ENCODE assay signal across 9 cellular contexts in the genomic region with DNA sequence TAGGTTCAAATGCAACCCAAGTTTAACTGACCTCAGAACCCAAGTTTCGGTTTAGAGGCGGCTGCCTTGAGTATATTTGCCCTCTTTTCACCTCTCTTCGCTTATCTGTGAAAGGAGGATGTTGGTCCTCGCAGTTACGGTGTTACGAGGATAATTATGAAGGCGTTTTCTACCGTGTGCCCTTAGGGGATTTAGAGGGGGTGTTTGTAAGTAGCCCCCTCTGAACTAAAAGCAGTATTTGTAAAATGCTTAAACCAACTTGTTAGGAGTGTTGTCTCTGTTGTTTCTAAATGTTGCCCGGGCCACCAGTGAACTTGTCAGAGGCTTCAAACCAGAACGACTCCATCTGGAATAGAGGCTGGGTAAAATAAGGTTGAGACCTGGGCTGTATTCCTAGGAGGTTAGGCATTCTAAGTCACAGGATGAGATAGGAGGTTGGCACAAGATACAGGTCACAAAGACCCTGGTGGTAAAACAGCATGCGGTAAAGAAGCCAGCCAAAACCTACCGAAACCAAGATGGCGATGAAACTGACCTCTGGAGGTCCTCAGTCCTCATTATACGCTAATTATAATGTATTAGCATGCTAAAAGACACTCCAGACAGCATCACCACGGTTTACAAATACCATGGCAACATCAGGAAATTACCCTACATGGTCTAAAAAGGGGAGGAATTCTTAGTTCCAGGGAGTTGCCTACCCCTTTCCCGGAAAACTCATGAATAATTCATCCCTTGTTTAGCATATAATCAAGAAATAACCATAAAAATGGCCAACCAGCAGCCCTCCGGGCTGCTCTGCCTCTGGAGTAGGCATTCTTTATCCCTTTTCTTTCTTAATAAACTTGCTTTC. TPM values are rescaled to one million over a fixed set of nuclear protein-coding genes. Genes with fewer than 3 reads are reported as not detected.
DNase-seq lines count a peak whose midpoint lies in the region; ATAC-seq and TF ChIP-seq lines count a peak whose summit lies in the region.
"Had no signal": no experiment of that assay in that cellular context is flagged by ENCODE, and none has a peak within 500 bp of the region (broad histone marks: within the 10 kb centered on the region; RNA-seq: fewer than 3 reads in every experiment).

No MANE protein-coding gene starts in this region.

- TF ChIP-seq CTCF in PC-9 (conservative IDR thresholded peaks at IDR 0.05): 0 out of 2 replicates have a peak, but pooled peaks have one; percentile 8
- no peak for TF ChIP-seq CTCF in fibroblast of mammary gland (conservative IDR thresholded peaks at IDR 0.05; ENCODE audit: control insufficient read depth, insufficient read depth, low read depth, low read length)
- TF ChIP-seq CTCF in prostate gland (IDR thresholded peaks at IDR 0.05): no peak

- H3K9me2 ChIP-seq in PC-9 (ENCODE audit: insufficient read depth): no peaks in the 10 kb centered on the region

- peak overlapping the region; percentile 90 for H3K27ac Mint-ChIP-seq in activated CD4-positive, alpha-beta T cell treated with anti-CD3 and anti-CD28 coated beads for 36 hours

- H3K27me3 Mint-ChIP-seq in activated CD4-positive, alpha-beta T cell treated with anti-CD3 and anti-CD28 coated beads for 36 hours: peaks cover 5% of the 10 kb centered on the region

- peak overlapping the region; percentile 89 for H3K4me2 ChIP-seq in PC-9

- 0 out of 2 replicates have a peak, but pooled peaks cover 8% of the 10 kb centered on the region for H3K36me3 ChIP-seq in PC-9 (ENCODE audit: low read depth)
- H3K36me3 ChIP-seq in prostate gland: no peaks in the 10 kb centered on the region

- DNase-seq in activated CD4-positive, alpha-beta T cell treated with anti-CD3 and anti-CD28 coated beads for 36 hours: no peak
- DNase-seq in activated CD4-positive, alpha-beta T cell treated with anti-CD3 and anti-CD28 coated beads, Interleukin-2, amount 50 U/mL, for 4 hours: no peak
- no peak for DNase-seq in PC-9
- DNase-seq in fibroblast of mammary gland (ENCODE audit: low read depth): no peak
- no peak for DNase-seq in prostate gland (ENCODE audit: low spot score)
- DNase-seq in anterior cingulate cortex (lab: John Stamatoyannopoulos, UW): no peak
- no peak for DNase-seq in NCI-H446 treated with DMSO at 0.1 percent for 48 hours (lab: John Stamatoyannopoulos, UW)

- peaks cover 11% of the 10 kb centered on the region for H3K4me1 Mint-ChIP-seq in activated CD4-positive, alpha-beta T cell treated with anti-CD3 and anti-CD28 coated beads for 36 hours

- POLR2A ChIA-PET in activated CD4-positive, alpha-beta T cell treated with anti-CD3 and anti-CD28 coated beads for 36 hours (lab: Charles Lee): interaction anchor here (1.1 kb wide), 1 partner anchor 88 kb away, joined by 6 read pairs; no protein-coding TSS in a partner anchor
- POLR2A ChIA-PET in PC-9 (lab: Charles Lee; ENCODE audit: unreplicated experiment): no interaction called here

- TF ChIP-seq POLR2A in prostate gland (IDR thresholded peaks at IDR 0.05): no peak

- peak overlapping the region; percentile 86 for H3K4me3 Mint-ChIP-seq in activated CD4-positive, alpha-beta T cell treated with anti-CD3 and anti-CD28 coated beads for 36 hours

- H3K4me3 ChIP-seq in PC-9 (peak overlapping the region; percentile 76), fibroblast of mammary gland (ENCODE audit: control insufficient read depth, low read depth, low read length) (peak overlapping the region; percentile 87), prostate gland (peak overlapping the region; percentile 44 to 48)

- intact Hi-C loops in activated CD4-positive, alpha-beta T cell treated with anti-CD3 and anti-CD28 coated beads for 36 hours (cut with DNase I, micrococcal nuclease): loop anchor here (1.0 to 5.0 kb wide), 11 partner anchors 21 to 750 kb away; a partner anchor contains a TSS
- intact Hi-C loops in PC-9 (cut with micrococcal nuclease; ENCODE audit: unreplicated experiment) (loop anchor here (1.0 kb wide), 1 partner anchor 114 kb away; no protein-coding TSS in a partner anchor), prostate gland (cut with DNase I) (loop anchor here (2.0 kb wide), 1 partner anchor 115 kb away; no protein-coding TSS in a partner anchor)

- CTCF ChIA-PET in activated CD4-positive, alpha-beta T cell treated with anti-CD3 and anti-CD28 coated beads for 36 hours (lab: Charles Lee): interaction anchor here (1.2 to 1.7 kb wide), 4 partner anchors 102 to 209 kb away, joined by 3 to 7 read pairs (median 4); no protein-coding TSS in a partner anchor
- CTCF ChIA-PET in PC-9 (lab: Charles Lee): interaction anchor here (1.2 kb wide), 1 partner anchor 114 kb away, joined by 4 read pairs; a partner anchor contains a TSS

- no peaks in the 10 kb centered on the region for H4K20me1 ChIP-seq in PC-9 (ENCODE audit: insufficient read depth)

- H3K27me3 ChIP-seq in PC-9 (ENCODE audit: insufficient read depth, low read depth): no peaks in the 10 kb centered on the region
- H3K27me3 ChIP-seq in prostate gland (replicated peaks; ENCODE audit: insufficient read depth): no peaks in the 10 kb centered on the region

- peak overlapping the region; percentile 86 for H2AFZ ChIP-seq in PC-9

- peaks cover 35% of the 10 kb centered on the region for H3K79me2 ChIP-seq in PC-9 (ENCODE audit: low read depth)

- H3K27ac ChIP-seq in PC-9: peak overlapping the region; percentile 70
- peak overlapping the region; percentile 85 to 87 for H3K27ac ChIP-seq in prostate gland

- 42% methylated on average over 17 of the region's 17 CpGs for WGBS in prostate gland

- peaks cover 26% of the 10 kb centered on the region for H3F3A ChIP-seq in PC-9 (ENCODE audit: insufficient read depth, low read depth)

- H3K9me3 ChIP-seq in PC-9 (ENCODE audit: insufficient read depth, low read depth) (no peaks in the 10 kb centered on the region), prostate gland (no peaks in the 10 kb centered on the region)

- H3K4me1 ChIP-seq in PC-9 (replicated peaks; ENCODE audit: insufficient read depth): peaks cover 23% of the 10 kb centered on the region
- H3K4me1 ChIP-seq in prostate gland (replicated peaks): peaks cover 4% of the 10 kb centered on the region

- no peaks in the 10 kb centered on the region for H3K9me3 Mint-ChIP-seq in activated CD4-positive, alpha-beta T cell treated with anti-CD3 and anti-CD28 coated beads for 36 hours (ENCODE audit: low read depth)

- peak; percentile 28 for ATAC-seq in activated CD4-positive, alpha-beta T cell treated with anti-CD3 and anti-CD28 coated beads for 36 hours
- no peak for ATAC-seq in GM19397 (IDR thresholded peaks at IDR 0.05; ENCODE audit: unreplicated experiment)

- no TSS peak for BruUV-seq in PC-9 (replicated peaks; lab: Mats Ljungman, UMichigan)

- H3K36me3 Mint-ChIP-seq in activated CD4-positive, alpha-beta T cell treated with anti-CD3 and anti-CD28 coated beads for 36 hours (ENCODE audit: low read depth): peaks cover 4% of the 10 kb centered on the region

RNA-seq across cellular contexts. Expression of a gene that starts 1.0 kb away (rescaled TPM):
- 10 to 100 TPM; 17.6 to 18.4 TPM for total RNA-seq in activated CD4-positive, alpha-beta T cell treated with anti-CD3 and anti-CD28 coated beads for 36 hours
- total RNA-seq in PC-9 (2021): 26.4 and 28.6 TPM in 2 replicates
- 10 to 100 TPM in 1 of 2 donors, 1 to 10 TPM in 1; 9.1 to 40.0 TPM for total RNA-seq in prostate gland

RNA-seq across cellular contexts. Expression of a gene that starts 22.8 kb away (rescaled TPM):
- total RNA-seq in activated CD4-positive, alpha-beta T cell treated with anti-CD3 and anti-CD28 coated beads for 36 hours: not detected
- total RNA-seq in PC-9 (2021): not detected in 2 replicates
- total RNA-seq in prostate gland: not detected
- total RNA-seq: glomerular endothelial cell had no signal

RNA-seq across cellular contexts. Expression of a gene that starts 34.6 kb away (rescaled TPM):
- 1 to 10 TPM; 1.9 to 2.0 TPM for total RNA-seq in activated CD4-positive, alpha-beta T cell treated with anti-CD3 and anti-CD28 coated beads for 36 hours
- total RNA-seq in PC-9 (2021) (19.0 and 19.5 TPM in 2 replicates), prostate gland (100 to 1,000 TPM in 1 of 2 donors, 10 to 100 TPM in 1; 18.8 to 118 TPM)
